ENCODE assay signal across 1 cellular context in genomic region chr6:132021552-132022375, GRCh38.
A peak's percentile ranks its signal among the peaks of the same experiment; 100 is the strongest.
TF ChIP-seq lines count a peak whose summit lies in the region.

No MANE protein-coding gene starts in this region.

TF ChIP-seq in HepG2, 621 proteins besides CTCF, POLR2A, EP300 and RAD21 (continued from another document and continues in another):
- TF ChIP-seq, protein P1, sequence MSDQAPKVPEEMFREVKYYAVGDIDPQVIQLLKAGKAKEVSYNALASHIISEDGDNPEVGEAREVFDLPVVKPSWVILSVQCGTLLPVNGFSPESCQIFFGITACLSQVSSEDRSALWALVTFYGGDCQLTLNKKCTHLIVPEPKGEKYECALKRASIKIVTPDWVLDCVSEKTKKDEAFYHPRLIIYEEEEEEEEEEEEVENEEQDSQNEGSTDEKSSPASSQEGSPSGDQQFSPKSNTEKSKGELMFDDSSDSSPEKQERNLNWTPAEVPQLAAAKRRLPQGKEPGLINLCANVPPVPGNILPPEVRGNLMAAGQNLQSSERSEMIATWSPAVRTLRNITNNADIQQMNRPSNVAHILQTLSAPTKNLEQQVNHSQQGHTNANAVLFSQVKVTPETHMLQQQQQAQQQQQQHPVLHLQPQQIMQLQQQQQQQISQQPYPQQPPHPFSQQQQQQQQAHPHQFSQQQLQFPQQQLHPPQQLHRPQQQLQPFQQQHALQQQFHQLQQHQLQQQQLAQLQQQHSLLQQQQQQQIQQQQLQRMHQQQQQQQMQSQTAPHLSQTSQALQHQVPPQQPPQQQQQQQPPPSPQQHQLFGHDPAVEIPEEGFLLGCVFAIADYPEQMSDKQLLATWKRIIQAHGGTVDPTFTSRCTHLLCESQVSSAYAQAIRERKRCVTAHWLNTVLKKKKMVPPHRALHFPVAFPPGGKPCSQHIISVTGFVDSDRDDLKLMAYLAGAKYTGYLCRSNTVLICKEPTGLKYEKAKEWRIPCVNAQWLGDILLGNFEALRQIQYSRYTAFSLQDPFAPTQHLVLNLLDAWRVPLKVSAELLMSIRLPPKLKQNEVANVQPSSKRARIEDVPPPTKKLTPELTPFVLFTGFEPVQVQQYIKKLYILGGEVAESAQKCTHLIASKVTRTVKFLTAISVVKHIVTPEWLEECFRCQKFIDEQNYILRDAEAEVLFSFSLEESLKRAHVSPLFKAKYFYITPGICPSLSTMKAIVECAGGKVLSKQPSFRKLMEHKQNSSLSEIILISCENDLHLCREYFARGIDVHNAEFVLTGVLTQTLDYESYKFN (CRISPR knock-in tag; conservative IDR thresholded peaks at IDR 0.05), result peak; percentile 71
- TF ChIP-seq SNRNP70 (IDR thresholded peaks at IDR 0.05; ENCODE audit: low read depth, low read length) (no peak), NONO (IDR thresholded peaks at IDR 0.05) (no peak), NONO (CRISPR knock-in tag; conservative IDR thresholded peaks at IDR 0.05) (no peak), ZNF724P (CRISPR knock-in tag; IDR thresholded peaks at IDR 0.05; ENCODE audit: borderline replicate concordance) (no peak), ZNF800 (CRISPR knock-in tag; IDR thresholded peaks at IDR 0.05) (0 out of 2 replicates have a peak, but pooled peaks have one; percentile 7), ZNF749 (CRISPR knock-in tag; IDR thresholded peaks at IDR 0.05; ENCODE audit: borderline replicate concordance) (no peak), MEIS2 (CRISPR knock-in tag; IDR thresholded peaks at IDR 0.05) (no peak), CEBPB (IDR thresholded peaks at IDR 0.05; ENCODE audit: borderline replicate concordance, low read depth, low read length) (peak; percentile 82), ZFY (CRISPR knock-in tag; IDR thresholded peaks at IDR 0.05) (no peak), PCBP2 (optimal IDR thresholded peaks at IDR 0.05; ENCODE audit: low read depth, low read length, poor library complexity, severe bottlenecking) (no peak), HNRNPLL (IDR thresholded peaks at IDR 0.05; ENCODE audit: low read depth, low read length, poor library complexity, severe bottlenecking) (no peak), HNRNPH1 (optimal IDR thresholded peaks at IDR 0.05; ENCODE audit: low read depth, low read length) (no peak), CREB1 (IDR thresholded peaks at IDR 0.05) (no peak), CREB1 (CRISPR knock-in tag; IDR thresholded peaks at IDR 0.05) (peak; percentile 40; the same call in 1 of the 2 replicates), ZNF703 (CRISPR knock-in tag; IDR thresholded peaks at IDR 0.05; ENCODE audit: borderline replicate concordance) (no peak), ZNF709 (CRISPR knock-in tag; IDR thresholded peaks at IDR 0.05) (no peak), ZNF878 (CRISPR knock-in tag; IDR thresholded peaks at IDR 0.05) (peak; percentile 78; the same call in 1 of the 2 replicates), GLI4 (CRISPR knock-in tag; IDR thresholded peaks at IDR 0.05; ENCODE audit: borderline replicate concordance) (no peak), ZNF614 (CRISPR knock-in tag; IDR thresholded peaks at IDR 0.05; ENCODE audit: borderline replicate concordance) (peak; percentile 65), GTF3A (CRISPR knock-in tag; conservative IDR thresholded peaks at IDR 0.05) (no peak), ASH2L (IDR thresholded peaks at IDR 0.05; ENCODE audit: insufficient read length, low read depth, low read length) (peak; percentile 94), NFYB (CRISPR knock-in tag; IDR thresholded peaks at IDR 0.05) (no peak), HNRNPK (IDR thresholded peaks at IDR 0.05; ENCODE audit: low read depth, low read length, poor library complexity, severe bottlenecking) (no peak), U2AF1 (optimal IDR thresholded peaks at IDR 0.05; ENCODE audit: low read depth, low read length) (no peak), ZNF615 (CRISPR knock-in tag; IDR thresholded peaks at IDR 0.05; ENCODE audit: borderline replicate concordance) (no peak; the same call in 1 of the 2 replicates), YEATS2 (CRISPR knock-in tag; IDR thresholded peaks at IDR 0.05; ENCODE audit: borderline replicate concordance) (no peak), ZNF572 (CRISPR knock-in tag; IDR thresholded peaks at IDR 0.05) (no peak), RBFOX2 (IDR thresholded peaks at IDR 0.05; ENCODE audit: low read depth, low read length) (no peak), IKZF4 (CRISPR knock-in tag; IDR thresholded peaks at IDR 0.05; ENCODE audit: borderline replicate concordance, low read depth, not compliant biosample characterization) (no peak), SMAD9 (CRISPR knock-in tag; IDR thresholded peaks at IDR 0.05) (no peak), EZH2 (conservative IDR thresholded peaks at IDR 0.05; ENCODE audit: low read depth, low read length) (no peak), ZNF766 (CRISPR knock-in tag; IDR thresholded peaks at IDR 0.05; ENCODE audit: borderline replicate concordance) (no peak), ETS1 (CRISPR knock-in tag; IDR thresholded peaks at IDR 0.05) (no peak), DMTF1 (CRISPR knock-in tag; IDR thresholded peaks at IDR 0.05) (no peak), ZBTB8A (CRISPR knock-in tag; IDR thresholded peaks at IDR 0.05; ENCODE audit: borderline replicate concordance, low read depth) (no peak), FOXA1 (IDR thresholded peaks at IDR 0.05) (no peak), FOXA1 (CRISPR knock-in tag; IDR thresholded peaks at IDR 0.05) (peak; percentile 75), ERF (CRISPR knock-in tag; IDR thresholded peaks at IDR 0.05) (peak; percentile 45; the same call in 1 of the 2 replicates)
- TF ChIP-seq, protein P2, sequence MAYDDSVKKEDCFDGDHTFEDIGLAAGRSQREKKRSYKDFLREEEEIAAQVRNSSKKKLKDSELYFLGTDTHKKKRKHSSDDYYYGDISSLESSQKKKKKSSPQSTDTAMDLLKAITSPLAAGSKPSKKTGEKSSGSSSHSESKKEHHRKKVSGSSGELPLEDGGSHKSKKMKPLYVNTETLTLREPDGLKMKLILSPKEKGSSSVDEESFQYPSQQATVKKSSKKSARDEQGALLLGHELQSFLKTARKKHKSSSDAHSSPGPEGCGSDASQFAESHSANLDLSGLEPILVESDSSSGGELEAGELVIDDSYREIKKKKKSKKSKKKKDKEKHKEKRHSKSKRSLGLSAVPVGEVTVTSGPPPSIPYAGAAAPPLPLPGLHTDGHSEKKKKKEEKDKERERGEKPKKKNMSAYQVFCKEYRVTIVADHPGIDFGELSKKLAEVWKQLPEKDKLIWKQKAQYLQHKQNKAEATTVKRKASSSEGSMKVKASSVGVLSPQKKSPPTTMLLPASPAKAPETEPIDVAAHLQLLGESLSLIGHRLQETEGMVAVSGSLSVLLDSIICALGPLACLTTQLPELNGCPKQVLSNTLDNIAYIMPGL (CRISPR knock-in tag; IDR thresholded peaks at IDR 0.05; ENCODE audit: borderline replicate concordance in 1 of 2, low read depth in 1 of 2), result no peak
- TF ChIP-seq, protein P3, sequence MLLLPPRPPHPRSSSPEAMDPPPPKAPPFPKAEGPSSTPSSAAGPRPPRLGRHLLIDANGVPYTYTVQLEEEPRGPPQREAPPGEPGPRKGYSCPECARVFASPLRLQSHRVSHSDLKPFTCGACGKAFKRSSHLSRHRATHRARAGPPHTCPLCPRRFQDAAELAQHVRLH (CRISPR knock-in tag; IDR thresholded peaks at IDR 0.05; ENCODE audit: borderline replicate concordance, low read depth), result 0 out of 2 replicates have a peak, but pooled peaks have one; percentile 73
- TF ChIP-seq, protein P4, sequence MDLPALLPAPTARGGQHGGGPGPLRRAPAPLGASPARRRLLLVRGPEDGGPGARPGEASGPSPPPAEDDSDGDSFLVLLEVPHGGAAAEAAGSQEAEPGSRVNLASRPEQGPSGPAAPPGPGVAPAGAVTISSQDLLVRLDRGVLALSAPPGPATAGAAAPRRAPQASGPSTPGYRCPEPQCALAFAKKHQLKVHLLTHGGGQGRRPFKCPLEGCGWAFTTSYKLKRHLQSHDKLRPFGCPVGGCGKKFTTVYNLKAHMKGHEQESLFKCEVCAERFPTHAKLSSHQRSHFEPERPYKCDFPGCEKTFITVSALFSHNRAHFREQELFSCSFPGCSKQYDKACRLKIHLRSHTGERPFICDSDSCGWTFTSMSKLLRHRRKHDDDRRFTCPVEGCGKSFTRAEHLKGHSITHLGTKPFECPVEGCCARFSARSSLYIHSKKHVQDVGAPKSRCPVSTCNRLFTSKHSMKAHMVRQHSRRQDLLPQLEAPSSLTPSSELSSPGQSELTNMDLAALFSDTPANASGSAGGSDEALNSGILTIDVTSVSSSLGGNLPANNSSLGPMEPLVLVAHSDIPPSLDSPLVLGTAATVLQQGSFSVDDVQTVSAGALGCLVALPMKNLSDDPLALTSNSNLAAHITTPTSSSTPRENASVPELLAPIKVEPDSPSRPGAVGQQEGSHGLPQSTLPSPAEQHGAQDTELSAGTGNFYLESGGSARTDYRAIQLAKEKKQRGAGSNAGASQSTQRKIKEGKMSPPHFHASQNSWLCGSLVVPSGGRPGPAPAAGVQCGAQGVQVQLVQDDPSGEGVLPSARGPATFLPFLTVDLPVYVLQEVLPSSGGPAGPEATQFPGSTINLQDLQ (CRISPR knock-in tag; IDR thresholded peaks at IDR 0.05), result no peak
- TF ChIP-seq, protein P5, sequence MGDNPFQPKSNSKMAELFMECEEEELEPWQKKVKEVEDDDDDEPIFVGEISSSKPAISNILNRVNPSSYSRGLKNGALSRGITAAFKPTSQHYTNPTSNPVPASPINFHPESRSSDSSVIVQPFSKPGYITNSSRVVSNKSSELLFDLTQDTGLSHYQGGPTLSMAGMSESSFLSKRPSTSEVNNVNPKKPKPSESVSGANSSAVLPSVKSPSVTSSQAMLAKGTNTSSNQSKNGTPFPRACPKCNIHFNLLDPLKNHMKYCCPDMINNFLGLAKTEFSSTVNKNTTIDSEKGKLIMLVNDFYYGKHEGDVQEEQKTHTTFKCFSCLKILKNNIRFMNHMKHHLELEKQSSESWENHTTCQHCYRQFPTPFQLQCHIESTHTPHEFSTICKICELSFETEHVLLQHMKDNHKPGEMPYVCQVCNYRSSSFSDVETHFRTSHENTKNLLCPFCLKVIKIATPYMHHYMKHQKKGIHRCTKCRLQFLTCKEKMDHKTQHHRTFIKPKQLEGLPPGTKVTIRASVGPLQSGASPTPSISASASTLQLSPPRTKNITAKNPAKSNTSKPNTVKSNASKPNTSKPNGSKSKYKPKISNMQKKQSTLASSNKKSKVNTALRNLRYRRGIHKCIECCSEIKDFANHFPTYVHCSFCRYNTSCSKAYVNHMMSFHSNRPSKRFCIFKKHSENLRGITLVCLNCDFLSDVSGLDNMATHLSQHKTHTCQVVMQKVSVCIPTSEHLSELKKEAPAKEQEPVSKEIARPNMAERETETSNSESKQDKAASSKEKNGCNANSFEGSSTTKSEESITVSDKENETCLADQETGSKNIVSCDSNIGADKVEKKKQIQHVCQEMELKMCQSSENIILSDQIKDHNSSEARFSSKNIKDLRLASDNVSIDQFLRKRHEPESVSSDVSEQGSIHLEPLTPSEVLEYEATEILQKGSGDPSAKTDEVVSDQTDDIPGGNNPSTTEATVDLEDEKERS (CRISPR knock-in tag; IDR thresholded peaks at IDR 0.05), result peak; percentile 81; the same call in 1 of the 2 replicates
- TF ChIP-seq, protein P6, sequence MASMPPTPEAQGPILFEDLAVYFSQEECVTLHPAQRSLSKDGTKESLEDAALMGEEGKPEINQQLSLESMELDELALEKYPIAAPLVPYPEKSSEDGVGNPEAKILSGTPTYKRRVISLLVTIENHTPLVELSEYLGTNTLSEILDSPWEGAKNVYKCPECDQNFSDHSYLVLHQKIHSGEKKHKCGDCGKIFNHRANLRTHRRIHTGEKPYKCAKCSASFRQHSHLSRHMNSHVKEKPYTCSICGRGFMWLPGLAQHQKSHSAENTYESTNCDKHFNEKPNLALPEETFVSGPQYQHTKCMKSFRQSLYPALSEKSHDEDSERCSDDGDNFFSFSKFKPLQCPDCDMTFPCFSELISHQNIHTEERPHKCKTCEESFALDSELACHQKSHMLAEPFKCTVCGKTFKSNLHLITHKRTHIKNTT (CRISPR knock-in tag; IDR thresholded peaks at IDR 0.05), result no peak
